1 cellular context compared by ENCODE assay signal in the genomic region with DNA sequence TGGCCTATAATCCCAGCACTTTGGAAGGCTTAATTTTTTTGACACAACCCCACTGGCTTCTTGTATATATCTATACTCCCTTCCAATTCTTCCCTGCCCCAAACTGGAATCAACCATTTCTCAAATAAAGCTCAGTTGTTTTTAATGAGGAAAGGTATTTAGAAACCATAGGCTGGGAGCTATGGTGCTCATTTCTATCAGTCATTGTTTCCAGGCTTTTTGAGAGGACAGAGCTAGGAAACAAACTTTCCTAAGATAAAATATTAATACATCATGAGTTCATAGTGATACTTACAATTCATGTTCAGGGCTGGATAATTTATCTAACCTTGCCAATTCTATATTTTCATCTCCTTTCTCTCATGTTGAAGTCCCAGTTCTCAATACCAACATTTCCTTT.
TF ChIP-seq lines count a peak whose summit lies in the region.

No MANE protein-coding gene starts in this region.

TF ChIP-seq in GM23338, 12 proteins besides CTCF, POLR2A, EP300 and RAD21 (continued from another document):
- TF ChIP-seq ZNF462 (CRISPR knock-in tag; IDR thresholded peaks at IDR 0.05) (no peak), POLR2AphosphoS5 (IDR thresholded peaks at IDR 0.05; ENCODE audit: low read depth) (no peak), ZNF114 (CRISPR knock-in tag; IDR thresholded peaks at IDR 0.05) (no peak), EZH2phosphoT487 (IDR thresholded peaks at IDR 0.05; ENCODE audit: unreplicated experiment) (no peak), ETS1 (IDR thresholded peaks at IDR 0.05) (no peak), JUNB (IDR thresholded peaks at IDR 0.05; ENCODE audit: unreplicated experiment) (no peak), CREB1 (CRISPR knock-in tag; IDR thresholded peaks at IDR 0.05; ENCODE audit: low read depth) (no peak)
TF ChIP-seq in GM23338: peak in this region for 0.
